Comparison of ENCODE assay signal across 5 cellular contexts in genomic region chr7:40148247-40148580, GRCh38. TPM values are rescaled to one million over a fixed set of nuclear protein-coding genes. Genes with fewer than 3 reads are reported as not detected.
A peak's percentile ranks its signal among the peaks of the same experiment; 100 is the strongest.
DNase-seq lines count a peak whose midpoint lies in the region; TF ChIP-seq lines count a peak whose summit lies in the region.
"Not testable (repeated sequence)": the region's sequence is repeated elsewhere in the genome, so short reads cannot be mapped to it uniquely, and the experiment has no call there.
"Had no signal": no experiment of that assay in that cellular context is flagged by ENCODE, and none has a peak within 500 bp of the region (broad histone marks: within the 10 kb centered on the region; RNA-seq: fewer than 3 reads in every experiment).

No MANE protein-coding gene starts in this region.

- not testable (repeated sequence) for H3K27me3 ChIP-seq in H9 (ENCODE audit: insufficient read depth, low read length); neural progenitor cell

- not testable (repeated sequence) for H3K23ac ChIP-seq in H9 (ENCODE audit: insufficient read length, low read depth, low read length)

- not testable (repeated sequence) for H3K23me2 ChIP-seq in H9 (ENCODE audit: insufficient read length, low read depth, low read length, poor library complexity, severe bottlenecking)

- H3K27ac Mint-ChIP-seq in H9 (peak overlapping the region; percentile 16 to 90 (median 37); a peak in 6 of 7 replicates), chondrocyte (ENCODE audit: unreplicated experiment) (peak overlapping the region; percentile 15)
- H3K27ac Mint-ChIP-seq in neural progenitor cell = not testable (repeated sequence)

- H3K14ac ChIP-seq in H9 (ENCODE audit: insufficient read depth, low read length) = not testable (repeated sequence)

- H2AFZ ChIP-seq in H9 (ENCODE audit: low read length); neural progenitor cell (replicated peaks): not testable (repeated sequence)

- H3K9ac ChIP-seq in H9 (ENCODE audit: extremely low read depth, insufficient read length, low read length); neural progenitor cell: not testable (repeated sequence)

- H3K4me2 ChIP-seq in H9 (ENCODE audit: insufficient read depth, insufficient read length, low read length) = not testable (repeated sequence)
- peak overlapping the region; percentile 39 for H3K4me2 ChIP-seq in neural progenitor cell

- not testable (repeated sequence) for H3K36me3 ChIP-seq in neural progenitor cell

- H3K18ac ChIP-seq in H9 (ENCODE audit: insufficient read length, low read depth, low read length) = not testable (repeated sequence)

- peaks cover 16 to 22% of the 10 kb centered on the region in 2 experiments for H3K4me1 Mint-ChIP-seq in H9
- H3K4me1 Mint-ChIP-seq in chondrocyte (ENCODE audit: low read depth) = peaks cover 13% of the 10 kb centered on the region
- not testable (repeated sequence) for H3K4me1 Mint-ChIP-seq in neural progenitor cell

- not testable (repeated sequence) for DNase-seq in H9; chondrocyte (ENCODE audit: low spot score); neural progenitor cell (ENCODE audit: low spot score)
- DNase-seq in mesenteric fat pad (ENCODE audit: low spot score) = peak; percentile 57

- not testable (repeated sequence) for H3K79me1 ChIP-seq in H9 (ENCODE audit: insufficient read depth, low read depth, low read length, poor library complexity, severe bottlenecking)

- H2BK20ac ChIP-seq in H9 (ENCODE audit: low read depth, low read length, poor library complexity, severe bottlenecking) = not testable (repeated sequence)

- not testable (repeated sequence) for H2AK5ac ChIP-seq in H9 (ENCODE audit: insufficient read length, low read length)

- H3K79me2 ChIP-seq in H9 (ENCODE audit: insufficient read depth, low read length); neural progenitor cell (ENCODE audit: low read depth): not testable (repeated sequence)

- not testable (repeated sequence) for H3K56ac ChIP-seq in H9 (ENCODE audit: insufficient read length, low read depth, low read length)

- not testable (repeated sequence) for H3K27ac ChIP-seq in H9 (ENCODE audit: insufficient read length, low read depth, low read length)
- H3K27ac ChIP-seq in neural progenitor cell = peak overlapping the region; percentile 72

- not testable (repeated sequence) for H4K91ac ChIP-seq in H9 (ENCODE audit: insufficient read length, low read depth, low read length)

- not testable (repeated sequence) for H3K4me1 ChIP-seq in H9 (ENCODE audit: insufficient read depth, low read length)
- H3K4me1 ChIP-seq in neural progenitor cell = peaks cover 10% of the 10 kb centered on the region

- H2BK15ac ChIP-seq in H9 (ENCODE audit: low read depth, low read length) = not testable (repeated sequence)

- not testable (repeated sequence) for H4K20me1 ChIP-seq in H9 (ENCODE audit: control insufficient read depth, insufficient read depth, insufficient read length); neural progenitor cell (ENCODE audit: low read depth)

- H3K36me3 Mint-ChIP-seq in H9 (ENCODE audit: insufficient read depth in 1 of 3, low read depth in 3 of 3) = peaks cover 21 to 27% (median 22%) of the 10 kb centered on the region in 3 experiments
- H3K36me3 Mint-ChIP-seq in chondrocyte (ENCODE audit: low read depth); neural progenitor cell: not testable (repeated sequence)

- peaks cover 22 to 24% of the 10 kb centered on the region in 2 experiments for H3K9me3 Mint-ChIP-seq in H9
- not testable (repeated sequence) for H3K9me3 Mint-ChIP-seq in chondrocyte (ENCODE audit: low read depth); neural progenitor cell

- H2BK12ac ChIP-seq in H9 (ENCODE audit: insufficient read length, low read depth, low read length) = not testable (repeated sequence)

- not testable (repeated sequence) for H4K8ac ChIP-seq in H9 (replicated peaks; ENCODE audit: insufficient read length, low read depth, low read length)

- no CpG with 5 or more reads among the region's 7 CpGs for WGBS in H9 (ENCODE audit: extremely low coverage, insufficient read length, low lambda C conversion rate)

- H3F3A ChIP-seq in neural progenitor cell (ENCODE audit: low read depth) = not testable (repeated sequence)

- not testable (repeated sequence) for H3K9me3 ChIP-seq in H9 (ENCODE audit: control insufficient read depth, low read depth, low read length); neural progenitor cell (ENCODE audit: low read depth)

- not testable (repeated sequence) for TF ChIP-seq CTCF in H9 (conservative IDR thresholded peaks at IDR 0.05); chondrocyte (IDR thresholded peaks at IDR 0.05); neural progenitor cell (IDR thresholded peaks at IDR 0.05)

- H3K4me3 Mint-ChIP-seq in H9; chondrocyte (ENCODE audit: unreplicated experiment): not testable (repeated sequence)
- peak overlapping the region; percentile 12 for H3K4me3 Mint-ChIP-seq in neural progenitor cell

- H2BK5ac ChIP-seq in H9 (ENCODE audit: insufficient read length, low read length) = not testable (repeated sequence)

- H3K4ac ChIP-seq in H9 (ENCODE audit: low read depth, low read length) = not testable (repeated sequence)

- not testable (repeated sequence) for H2BK120ac ChIP-seq in H9 (ENCODE audit: low read depth, low read length, poor library complexity, severe bottlenecking)

- H3K4me3 ChIP-seq in neural progenitor cell = not testable (repeated sequence)

- not testable (repeated sequence) for H3T11ph ChIP-seq in H9 (ENCODE audit: low read length)

- H3K27me3 Mint-ChIP-seq in H9 (ENCODE audit: low read depth); chondrocyte (ENCODE audit: low read depth); neural progenitor cell (ENCODE audit: insufficient read depth, low read depth): not testable (repeated sequence)

- H4K5ac ChIP-seq in H9 (ENCODE audit: insufficient read length, low read depth, low read length) = not testable (repeated sequence)

RNA-seq across cellular contexts. Expression of gene SUGCT, which starts 13.4 kb away (rescaled TPM):
- total RNA-seq in H9 (2021) (2.7 and 5.4 TPM in 2 replicates), chondrocyte (27.1 to 38.6 TPM (median 34.4 TPM) in 3 replicates), mesenteric fat pad (2.9 TPM), neural progenitor cell (ENCODE audit: low replicate concordance) (7.8 and 10.1 TPM in 2 replicates)
- total RNA-seq: CD4-positive, CD25-positive, alpha-beta regulatory T cell had no signal

RNA-seq across cellular contexts. Expression of gene MPLKIP, which starts 13.8 kb away (rescaled TPM):
- total RNA-seq in H9 (2021) (40.1 and 43.2 TPM in 2 replicates), chondrocyte (48.4 to 70.0 TPM (median 50.2 TPM) in 3 replicates), mesenteric fat pad (27.1 TPM), neural progenitor cell (ENCODE audit: low replicate concordance) (48.4 and 87.2 TPM in 2 replicates)
